8 cellular contexts compared by ENCODE assay signal in genomic region chr19:40466219-40467006, GRCh38. TPM values are rescaled to one million over a fixed set of nuclear protein-coding genes. Genes with fewer than 3 reads are reported as not detected.
A peak's percentile ranks its signal among the peaks of the same experiment; 100 is the strongest.
DNase-seq lines count a peak whose midpoint lies in the region; ATAC-seq and TF ChIP-seq lines count a peak whose summit lies in the region.

SPTBN4 (plus strand) TSS chr19:40467001; CDS start chr19:40472622, 5,621 bp downstream.

- no peaks in the 10 kb centered on the region for H3K9me3 Mint-ChIP-seq in activated T-cell treated with anti-CD3 and anti-CD28 coated beads, Interleukin-2, amount 50 U/mL, for 4 hours

- H3K4me3 ChIP-seq in fibroblast of the aortic adventitia (ENCODE audit: low read depth, low read length) (peak within 1 kb of the TSS; percentile 53), ovary (peak within 1 kb of the TSS; percentile 46), transverse colon (peak within 1 kb of the TSS; percentile 17 to 80 (median 32))

- H3K4me3 Mint-ChIP-seq in activated T-cell treated with anti-CD3 and anti-CD28 coated beads, Interleukin-2, amount 50 U/mL, for 4 hours = peak within 1 kb of the TSS; percentile 88

- TF ChIP-seq CTCF in fibroblast of the aortic adventitia (IDR thresholded peaks at IDR 0.05; ENCODE audit: insufficient read depth, low read length) = no peak
- TF ChIP-seq CTCF in ovary (IDR thresholded peaks at IDR 0.05) = no peak
- TF ChIP-seq CTCF in transverse colon (IDR thresholded peaks at IDR 0.05) = no peak

- intact Hi-C loops in ovary (cut with DNase I) = loop anchor here in 3 of 4 donors (10.0 kb wide), 3 partner anchors 108 to 138 kb away; partner anchors contain the start of genes LTBP4 (in 2 of the 3) and SHKBP1 (in 1 of the 3)
- intact Hi-C loops in transverse colon (cut with DNase I; ENCODE audit: low total_unique reads) = loop anchor here (1.0 kb wide), 1 partner anchor 43 kb away; no protein-coding TSS in a partner anchor

- H3K36me3 ChIP-seq in ovary (no peaks in the 10 kb centered on the region), transverse colon (no peaks in the 10 kb centered on the region)

- H3K4me1 ChIP-seq in ovary (ENCODE audit: insufficient read depth) = peaks cover 8% of the 10 kb centered on the region
- H3K4me1 ChIP-seq in transverse colon = peaks cover 15 to 29% (median 27%) of the 10 kb centered on the region in 4 donors

- H3K4me1 Mint-ChIP-seq in activated T-cell treated with anti-CD3 and anti-CD28 coated beads, Interleukin-2, amount 50 U/mL, for 4 hours (ENCODE audit: low read depth) = peaks cover 25% of the 10 kb centered on the region

- H3K36me3 Mint-ChIP-seq in activated T-cell treated with anti-CD3 and anti-CD28 coated beads, Interleukin-2, amount 50 U/mL, for 4 hours (ENCODE audit: insufficient read depth) = peaks cover 4% of the 10 kb centered on the region

- H3K9me3 ChIP-seq in ovary (no peaks in the 10 kb centered on the region), transverse colon (no peaks in the 10 kb centered on the region)

- 4 to 6% (median 4%) methylated on average over 40 to 53 of the region's 53 CpGs for WGBS in ovary, 3 donors
- WGBS in transverse colon (ENCODE audit: low coverage in 1 of 2), 2 donors = 6% methylated on average over 47 of the region's 53 CpGs; no CpG with 5 or more reads in 1 of the 2 donors

- ATAC-seq in GM19395 (IDR thresholded peaks at IDR 0.05; ENCODE audit: unreplicated experiment) (peak; percentile 38), HG03565 (IDR thresholded peaks at IDR 0.05; ENCODE audit: unreplicated experiment) (peak; percentile 26)
- ATAC-seq in activated T-cell treated with anti-CD3 and anti-CD28 coated beads, Interleukin-2, amount 50 U/mL, for 4 hours = peak; percentile 79 to 80

- TF ChIP-seq EP300 in ovary (IDR thresholded peaks at IDR 0.05) (no peak), transverse colon (IDR thresholded peaks at IDR 0.05; ENCODE audit: low read depth) (no peak)

- H3K27ac ChIP-seq in ovary (peak within 1 kb of the TSS; percentile 13 to 49), transverse colon (peak within 1 kb of the TSS; percentile 49 to 95 (median 70))

- in situ Hi-C loops in transverse colon (cut with MboI; ENCODE audit: low pct_ligation_motif_present in 1 of 4, low pct_unique_long_range_greater_than_20kb in 1 of 4, low sequenced_read_pairs in 3 of 4) = no loop called here

- H3K27me3 Mint-ChIP-seq in activated T-cell treated with anti-CD3 and anti-CD28 coated beads, Interleukin-2, amount 50 U/mL, for 4 hours (ENCODE audit: low read depth) = peaks cover 14% of the 10 kb centered on the region

- no peaks in the 10 kb centered on the region for H3K27me3 ChIP-seq in ovary
- peaks cover 10% of the 10 kb centered on the region for H3K27me3 ChIP-seq in transverse colon

- no peak for TF ChIP-seq POLR2A in ovary (IDR thresholded peaks at IDR 0.05)
- no peak for TF ChIP-seq POLR2A in transverse colon (IDR thresholded peaks at IDR 0.05)

- peak; percentile 72 for DNase-seq in activated T-cell treated with anti-CD3 and anti-CD28 coated beads, Interleukin-2, amount 50 U/mL, for 4 hours
- DNase-seq in fibroblast of the aortic adventitia (ENCODE audit: low read depth) (no peak), ovary (peak in 3 of 5 donors; percentile 44 to 68 (median 48)), transverse colon (peak; percentile 30), AG08395 (ENCODE audit: low spot score) (no peak), SKM-1 treated with dmso at 0.1 percent for 144 hours (lab: John Stamatoyannopoulos, UW; ENCODE audit: unreplicated experiment) (no peak)

RNA-seq across cellular contexts. Expression of gene SPTBN4, which starts in this region (rescaled TPM):
- total RNA-seq in activated T-cell treated with anti-CD3 and anti-CD28 coated beads, Interleukin-2, amount 50 U/mL, for 4 hours = 1 to 10 TPM; 1.2 to 2.1 (median 1.8) TPM
- total RNA-seq in fibroblast of the aortic adventitia (ENCODE audit: low replicate concordance) (3.5 and 9.5 TPM in 2 replicates), ovary (10 to 100 TPM in 1 of 7 donors, 1 to 10 TPM in 6; 3.5 to 11.6 (median 7.3) TPM), transverse colon (1 to 10 TPM in 2 of 4 donors, under 1 TPM in 2; under 0.01 to 1.5 (median 0.99) TPM)
- polyA plus RNA-seq in ovary = 1 to 10 TPM; 2.2 to 5.0 TPM

Comparison
In these comparisons a context has a peak if more than half of its experiments do, and no peak if none do; other contexts are left out.
1. ATAC-seq: peak in every context shown above with its lines; median percentile 80 in activated T-cell treated with anti-CD3 and anti-CD28 coated beads, Interleukin-2, amount 50 U/mL, for 4 hours; 38 in GM19395; 26 in HG03565.
2. DNase-seq: peak in activated T-cell treated with anti-CD3 and anti-CD28 coated beads, Interleukin-2, amount 50 U/mL, for 4 hours (single experiment), ovary (3 of 5) and transverse colon (single experiment); none in fibroblast of the aortic adventitia (single experiment), AG08395 (single experiment) and SKM-1 treated with dmso at 0.1 percent for 144 hours (single experiment).
3. Peak in every context shown above with its lines, with median percentiles within 50 percentile points of each other: H3K4me3 ChIP-seq.